Comparison of ENCODE assay signal across 27 cellular contexts in genomic region chr1:169236880-169237279, GRCh38.
"Had no signal": no experiment of that assay in that cellular context is flagged by ENCODE, and none has a peak within 500 bp of the region (broad histone marks: within the 10 kb centered on the region; RNA-seq: fewer than 3 reads in every experiment).

No MANE protein-coding gene starts in this region.

- H3K27ac ChIP-seq: brain microvascular endothelial cell, KMS-11, Peyer's patch, SJSA1 had no signal

- H3K27me3 ChIP-seq: brain microvascular endothelial cell, Peyer's patch, SJSA1 had no signal

- H3K4me2 ChIP-seq: KMS-11, SK-N-SH had no signal

- H3K9me3 ChIP-seq: Peyer's patch, SJSA1, SK-N-SH had no signal

- DNase-seq: activated CD4-positive, alpha-beta T cell treated with anti-CD3 and anti-CD28 coated beads, Interleukin-2, amount 10 ng/mL, durations not matched to agents 7 days and 5 days; activated CD4-positive, alpha-beta T cell treated with anti-CD3 and anti-CD28 coated beads, Interleukin-2, amount 50 U/mL, for 48 hours; activated CD8-positive, alpha-beta T cell treated with anti-CD3 and anti-CD28 coated beads, Interleukin-2, amount 10 ng/mL, durations not matched to agents 7 days and 5 days; activated gamma-delta T cell; activated naive CD4-positive, alpha-beta T cell treated with anti-CD3 and anti-CD28 coated beads for 36 hours; activated naive CD8-positive, alpha-beta T cell treated with anti-CD3 and anti-CD28 coated beads, Interleukin-2, amount 50 U/mL, for 24 hours; activated T-cell treated with anti-CD3 and anti-CD28 coated beads, Interleukin-2, amount 50 U/mL, for 24 hours; anterior cingulate cortex; NCI-H1092 treated with DMSO at 0.1 percent for 48 hours; NCI-H1417; NCI-H146; NCI-H187; NCI-H2029 treated with DMSO at 0.1 percent for 48 hours; NCI-H2107; NCI-H2171; NCI-H510A; NCI-H526; NCI-H748 treated with DMSO at 0.1 percent for 48 hours; NK-92 treated with Interleukin-12 subunit alpha and Interleukin-12 subunit beta, amount 100 ng/mL, for 24 hours; PC-3; Peyer's patch; SHP77 treated with DMSO at 0.1 percent for 48 hours; SK-N-SH had no signal

- H3K9ac ChIP-seq: KMS-11, SK-N-SH had no signal

- ATAC-seq: activated CD8-positive, alpha-beta T cell treated with anti-CD3 and anti-CD28 coated beads, Interleukin-2, amount 10 ng/mL, durations not matched to agents 7 days and 5 days; activated naive CD4-positive, alpha-beta T cell treated with anti-CD3 and anti-CD28 coated beads, Interleukin-2, amount 50 U/mL, for 72 hours; activated naive CD8-positive, alpha-beta T cell treated with anti-CD3 and anti-CD28 coated beads, Interleukin-2, amount 50 U/mL, for 24 hours; PC-3 had no signal

- H3K36me3 ChIP-seq: brain microvascular endothelial cell, Peyer's patch, SJSA1 had no signal

- H3K4me1 ChIP-seq: Peyer's patch, SJSA1 had no signal

- H3K4me3 ChIP-seq: Peyer's patch, SJSA1 had no signal
